In the genomic region with DNA sequence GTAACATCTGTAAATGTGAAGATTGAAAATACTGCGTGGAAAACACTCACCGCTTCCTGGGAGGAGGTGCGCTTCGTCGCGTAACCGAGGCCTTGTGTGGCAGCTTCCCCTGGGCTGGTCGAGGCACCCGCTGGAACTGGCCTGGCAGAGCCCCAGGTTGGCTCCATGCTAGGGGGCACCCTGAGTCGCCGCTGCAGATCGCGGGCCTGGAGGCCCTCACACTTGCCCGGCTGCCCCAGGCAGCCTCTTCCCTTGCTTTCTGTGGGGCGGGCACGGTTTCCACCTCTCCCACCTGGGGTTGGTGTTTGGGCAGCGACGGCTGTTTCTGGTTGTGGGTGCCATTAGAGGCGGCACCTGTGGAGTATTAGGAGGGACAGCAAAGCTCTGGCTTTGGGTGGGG, we compare ENCODE assay signal across 9 cellular contexts. TPM values are rescaled to one million over a fixed set of nuclear protein-coding genes. Genes with fewer than 3 reads are reported as not detected.
DNase-seq lines count a peak whose midpoint lies in the region; ATAC-seq and TF ChIP-seq lines count a peak whose summit lies in the region.
"Had no signal": no experiment of that assay in that cellular context is flagged by ENCODE, and none has a peak within 500 bp of the region (broad histone marks: within the 10 kb centered on the region; RNA-seq: fewer than 3 reads in every experiment).

No MANE protein-coding gene starts in this region.

- peaks cover 3% of the 10 kb centered on the region for H3K4me1 Mint-ChIP-seq in mesothelial cell of epicardium

- no peak for TF ChIP-seq CTCF in mesothelial cell of epicardium (IDR thresholded peaks at IDR 0.05; ENCODE audit: unreplicated experiment)
- no peak for TF ChIP-seq CTCF in thyroid gland (IDR thresholded peaks at IDR 0.05)

- peaks cover 53% of the 10 kb centered on the region for H3K9me3 Mint-ChIP-seq in mesothelial cell of epicardium

- peaks cover 3 to 12% of the 10 kb centered on the region in 2 donors for H3K36me3 ChIP-seq in thyroid gland

- WGBS in thyroid gland, 2 donors: 73 to 78% methylated on average over 14 to 18 of the region's 19 CpGs

- H3K27me3 ChIP-seq in thyroid gland: no peaks in the 10 kb centered on the region

- H3K4me3 ChIP-seq in thyroid gland (replicated peaks in 1 of 3): peak overlapping the region; percentile 66 to 88 (median 72)

- H3K4me3 Mint-ChIP-seq in mesothelial cell of epicardium: peak overlapping the region; percentile 80

- peak; percentile 17 for DNase-seq in activated T-cell treated with anti-CD3 and anti-CD28 coated beads, Interleukin-2, amount 50 U/mL, for 1 hour
- no peak for DNase-seq in activated T-cell treated with anti-CD3 and anti-CD28 coated beads, Interleukin-2, amount 50 U/mL, for 48 hours
- DNase-seq in cerebellum (ENCODE audit: low spot score) (peak; percentile 6), mesothelial cell of epicardium (ENCODE audit: low spot score in 2 of 2, unreplicated experiment in 2 of 2) (no peak), thyroid gland (no peak), NCI-H1436 treated with DMSO at 0.1 percent for 48 hours (lab: John Stamatoyannopoulos, UW) (no peak), dedifferentiated amniotic fluid mesenchymal stem cell (ENCODE audit: extremely low spot score) (no peak)
- DNase-seq: MV-4-11 had no signal

- H3K36me3 Mint-ChIP-seq in mesothelial cell of epicardium: peaks cover 46% of the 10 kb centered on the region

- H3K9me3 ChIP-seq in thyroid gland: no peaks in the 10 kb centered on the region

- no peak overlapping the region for H3K27ac ChIP-seq in thyroid gland

- no peak for TF ChIP-seq POLR2A in thyroid gland (IDR thresholded peaks at IDR 0.05)

- H3K27ac Mint-ChIP-seq in mesothelial cell of epicardium: no peak overlapping the region

- peaks cover 6 to 7% of the 10 kb centered on the region in 2 donors for H3K4me1 ChIP-seq in thyroid gland

- ATAC-seq in HG02571 (IDR thresholded peaks at IDR 0.05; ENCODE audit: unreplicated experiment): no peak

- intact Hi-C loops in thyroid gland (cut with DNase I): no loop called here

- no peaks in the 10 kb centered on the region for H3K27me3 Mint-ChIP-seq in mesothelial cell of epicardium (ENCODE audit: low read depth)

RNA-seq across cellular contexts. Expression of gene ZNF354C, which starts 0.9 kb away (rescaled TPM):
- 34.0 TPM for total RNA-seq in cerebellum
- 9.1 to 9.6 TPM (median 9.2 TPM) in 3 replicates for total RNA-seq in mesothelial cell of epicardium
- total RNA-seq in thyroid gland: 10 to 100 TPM in 2 of 4 donors, 1 to 10 TPM in 2; 8.0 to 15.9 (median 9.8) TPM

RNA-seq across cellular contexts. Expression of gene ZNF879, which starts 37.4 kb away (rescaled TPM):
- total RNA-seq in cerebellum (13.7 TPM), mesothelial cell of epicardium (7.1 to 8.6 TPM (median 8.5 TPM) in 3 replicates), thyroid gland (10 to 100 TPM in 1 of 4 donors, 1 to 10 TPM in 3; 6.6 to 18.3 (median 7.8) TPM)

Comparison
In these comparisons a context has a peak if more than half of its experiments do, and no peak if none do; other contexts are left out.
1. DNase-seq: peak in activated T-cell treated with anti-CD3 and anti-CD28 coated beads, Interleukin-2, amount 50 U/mL, for 1 hour (single experiment) and cerebellum (single experiment); none in activated T-cell treated with anti-CD3 and anti-CD28 coated beads, Interleukin-2, amount 50 U/mL, for 48 hours (0 of 2), mesothelial cell of epicardium (0 of 2), thyroid gland (0 of 2), NCI-H1436 treated with DMSO at 0.1 percent for 48 hours (single experiment) and dedifferentiated amniotic fluid mesenchymal stem cell (single experiment).